Comparison of ENCODE assay signal across 27 cellular contexts in the genomic region with DNA sequence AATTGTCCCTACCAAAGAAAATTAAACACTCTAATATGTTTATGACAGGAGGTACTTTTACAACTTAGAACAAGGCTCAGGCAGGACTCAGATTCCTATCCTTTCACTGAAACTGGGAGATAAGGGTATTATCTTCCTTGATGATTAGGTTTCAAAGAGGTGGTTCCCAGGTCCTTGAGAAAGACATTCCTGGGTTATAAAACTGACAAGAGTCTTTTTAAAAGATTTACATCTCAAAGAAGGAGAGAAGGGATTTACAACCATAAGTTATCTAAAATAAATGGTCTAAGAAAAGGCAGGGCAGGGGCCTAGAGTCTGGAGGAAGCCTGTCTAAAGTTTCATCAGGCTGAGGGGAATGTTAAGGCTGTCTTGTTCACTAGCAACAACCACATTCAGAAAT.
"Had no signal": no experiment of that assay in that cellular context is flagged by ENCODE, and none has a peak within 500 bp of the region (broad histone marks: within the 10 kb centered on the region; RNA-seq: fewer than 3 reads in every experiment).

No MANE protein-coding gene starts in this region.

- H3K36me3 Mint-ChIP-seq: activated naive CD4-positive, alpha-beta T cell treated with anti-CD3 and anti-CD28 coated beads, Interleukin-2, amount 50 U/mL, for 24 hours; immature natural killer cell; stimulated activated effector memory CD8-positive, alpha-beta T cell treated with anti-CD3 and anti-CD28 coated beads, Interleukin-12 subunit alpha, Interleukin-12 subunit beta, amount 100 ng/mL, for 72 hours had no signal

- H3K27me3 ChIP-seq: body of pancreas, heart right ventricle, right lobe of liver, tibial artery had no signal

- H3K9me3 ChIP-seq: body of pancreas, right lobe of liver, tibial artery had no signal

- H3K4me3 ChIP-seq: body of pancreas, heart right ventricle, left ventricle myocardium inferior, right lobe of liver, skin epidermis, tibial artery had no signal

- H3K79me2 ChIP-seq: parathyroid adenoma had no signal

- DNase-seq: activated CD4-positive, alpha-beta T cell treated with anti-CD3 and anti-CD28 coated beads for 1 hour; activated CD4-positive, alpha-beta T cell treated with anti-CD3 and anti-CD28 coated beads, Interleukin-2, amount 50 U/mL, for 1 hour; activated CD8-positive, alpha-beta T cell treated with anti-CD3 and anti-CD28 coated beads, Interleukin-2, amount 10 ng/mL, durations not matched to agents 7 days and 5 days; activated gamma-delta T cell; anterior cingulate cortex; body of pancreas; effector CD8-positive, alpha-beta T cell; erythroblast; foreskin fibroblast; heart right ventricle; immature natural killer cell; kidney glomerular epithelial cell; left ventricle myocardium inferior; midbrain; nucleus accumbens; right lobe of liver; stimulated activated CD4-positive, alpha-beta T cell treated with anti-CD3 and anti-CD28 coated beads, Interleukin-2, amount 100 ng/mL, for 24 hours; stimulated activated naive CD8-positive, alpha-beta T cell treated with anti-CD3 and anti-CD28 coated beads, Interleukin-15, amount 100 ng/mL, for 72 hours; tibial artery; WERI-Rb-1 had no signal

- FAIRE-seq: TTC549 had no signal

- H3K9ac ChIP-seq: parathyroid adenoma had no signal

- H3K9me3 Mint-ChIP-seq: activated naive CD4-positive, alpha-beta T cell treated with anti-CD3 and anti-CD28 coated beads, Interleukin-2, amount 50 U/mL, for 24 hours had no signal

- H3K4me1 ChIP-seq: body of pancreas, heart right ventricle, left ventricle myocardium inferior, parathyroid adenoma, right lobe of liver, tibial artery had no signal

- H3K27me3 Mint-ChIP-seq: activated naive CD4-positive, alpha-beta T cell treated with anti-CD3 and anti-CD28 coated beads, Interleukin-2, amount 50 U/mL, for 24 hours; natural killer cell treated with Interleukin-12 subunit alpha and Interleukin-12 subunit beta and Interleukin-15 and Interleukin-18, amount 100 ng/mL, for 72 hours; stimulated activated naive CD8-positive, alpha-beta T cell treated with anti-CD3 and anti-CD28 coated beads, Interleukin-15, amount 100 ng/mL, for 72 hours had no signal

- H3K4me1 Mint-ChIP-seq: activated naive CD4-positive, alpha-beta T cell treated with anti-CD3 and anti-CD28 coated beads, Interleukin-2, amount 50 U/mL, for 24 hours; immature natural killer cell; stimulated activated effector memory CD8-positive, alpha-beta T cell treated with anti-CD3 and anti-CD28 coated beads, Interleukin-12 subunit alpha, Interleukin-12 subunit beta, amount 100 ng/mL, for 72 hours; stimulated activated naive CD8-positive, alpha-beta T cell treated with anti-CD3 and anti-CD28 coated beads, Interleukin-15, amount 100 ng/mL, for 72 hours had no signal

- H3K27ac ChIP-seq: body of pancreas, heart right ventricle, left ventricle myocardium inferior, parathyroid adenoma, right lobe of liver, skin epidermis, tibial artery, WERI-Rb-1 had no signal

- H3K27ac Mint-ChIP-seq: activated CD8-positive, alpha-beta T cell treated with anti-CD3 and anti-CD28 coated beads, Interleukin-2, amount 10 ng/mL, durations not matched to agents 7 days and 5 days; activated naive CD4-positive, alpha-beta T cell treated with anti-CD3 and anti-CD28 coated beads, Interleukin-2, amount 50 U/mL, for 24 hours; activated T-helper 1 cell treated with anti-CD3 and anti-CD28 coated beads, Interleukin-12 subunit alpha, Interleukin-12 subunit beta, Interleukin-2, Interleukin-4 antibody, amounts not matched to agents 30 ng/mL and 10 ng/mL and 1 ng/mL, durations not matched to agents 14 hours and 24 hours and 36 hours; immature natural killer cell; natural killer cell treated with Interleukin-12 subunit alpha and Interleukin-12 subunit beta and Interleukin-15 and Interleukin-18, amount 100 ng/mL, for 72 hours; stimulated activated effector memory CD8-positive, alpha-beta T cell treated with anti-CD3 and anti-CD28 coated beads, Interleukin-12 subunit alpha, Interleukin-12 subunit beta, amount 100 ng/mL, for 72 hours; stimulated activated naive CD8-positive, alpha-beta T cell treated with anti-CD3 and anti-CD28 coated beads, Interleukin-15, amount 100 ng/mL, for 72 hours had no signal

- H3K4me3 Mint-ChIP-seq: activated CD8-positive, alpha-beta T cell treated with anti-CD3 and anti-CD28 coated beads, Interleukin-2, amount 10 ng/mL, durations not matched to agents 7 days and 5 days; activated naive CD4-positive, alpha-beta T cell treated with anti-CD3 and anti-CD28 coated beads, Interleukin-2, amount 50 U/mL, for 24 hours; activated T-helper 1 cell treated with anti-CD3 and anti-CD28 coated beads, Interleukin-12 subunit alpha, Interleukin-12 subunit beta, Interleukin-2, Interleukin-4 antibody, amounts not matched to agents 30 ng/mL and 10 ng/mL and 1 ng/mL, durations not matched to agents 14 hours and 24 hours and 36 hours; immature natural killer cell; natural killer cell treated with Interleukin-12 subunit alpha and Interleukin-12 subunit beta and Interleukin-15 and Interleukin-18, amount 100 ng/mL, for 72 hours; stimulated activated effector memory CD8-positive, alpha-beta T cell treated with anti-CD3 and anti-CD28 coated beads, Interleukin-12 subunit alpha, Interleukin-12 subunit beta, amount 100 ng/mL, for 72 hours; stimulated activated naive CD8-positive, alpha-beta T cell treated with anti-CD3 and anti-CD28 coated beads, Interleukin-15, amount 100 ng/mL, for 72 hours had no signal

- H3K36me3 ChIP-seq: heart right ventricle, left ventricle myocardium inferior, right lobe of liver, tibial artery, WERI-Rb-1 had no signal
